In the genomic region with DNA sequence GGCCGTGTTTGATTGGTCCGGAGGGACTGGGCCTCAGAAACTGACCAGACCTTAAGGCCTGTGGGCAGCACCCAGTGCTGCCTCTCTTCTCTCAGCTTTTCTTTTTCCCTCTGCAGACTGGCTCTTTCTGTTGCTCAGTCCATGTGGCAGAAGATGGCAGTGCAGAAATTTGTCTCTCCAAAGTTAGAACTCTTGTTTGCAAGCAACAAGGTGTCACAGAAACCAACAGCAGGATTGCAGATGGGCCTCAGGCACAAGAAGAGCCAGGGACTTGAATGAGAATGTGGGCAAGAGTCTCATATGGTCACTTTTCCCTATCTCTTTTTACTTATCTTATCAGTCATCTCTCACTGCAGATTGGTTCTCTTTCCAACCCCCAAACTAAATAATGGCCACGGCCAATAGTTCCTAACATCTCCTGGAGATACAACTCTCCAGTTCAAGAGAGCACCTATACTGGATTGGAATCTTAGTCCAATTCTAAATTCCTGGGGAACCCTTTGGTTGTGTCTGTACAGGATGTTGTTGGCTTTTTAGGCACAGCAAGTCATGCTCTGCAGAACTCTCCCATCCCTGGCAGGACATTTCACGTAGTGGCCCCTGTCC, we compare ENCODE assay signal across 1 cellular context.
TF ChIP-seq lines count a peak whose summit lies in the region.

No MANE protein-coding gene starts in this region.

TF ChIP-seq in SK-N-SH treated with all-trans-retinoic acid at 6 μM for 48 hours, 23 proteins besides CTCF, POLR2A, EP300 and RAD21 (continued from another document):
- no peak for TF ChIP-seq ESRRG (CRISPR knock-in tag; IDR thresholded peaks at IDR 0.05)
- TF ChIP-seq GLIS3 (CRISPR knock-in tag; IDR thresholded peaks at IDR 0.05) = no peak
- no peak for TF ChIP-seq OSR1 (CRISPR knock-in tag; IDR thresholded peaks at IDR 0.05)
- no peak for TF ChIP-seq RARB (CRISPR knock-in tag; IDR thresholded peaks at IDR 0.05)
- TF ChIP-seq, protein P1, sequence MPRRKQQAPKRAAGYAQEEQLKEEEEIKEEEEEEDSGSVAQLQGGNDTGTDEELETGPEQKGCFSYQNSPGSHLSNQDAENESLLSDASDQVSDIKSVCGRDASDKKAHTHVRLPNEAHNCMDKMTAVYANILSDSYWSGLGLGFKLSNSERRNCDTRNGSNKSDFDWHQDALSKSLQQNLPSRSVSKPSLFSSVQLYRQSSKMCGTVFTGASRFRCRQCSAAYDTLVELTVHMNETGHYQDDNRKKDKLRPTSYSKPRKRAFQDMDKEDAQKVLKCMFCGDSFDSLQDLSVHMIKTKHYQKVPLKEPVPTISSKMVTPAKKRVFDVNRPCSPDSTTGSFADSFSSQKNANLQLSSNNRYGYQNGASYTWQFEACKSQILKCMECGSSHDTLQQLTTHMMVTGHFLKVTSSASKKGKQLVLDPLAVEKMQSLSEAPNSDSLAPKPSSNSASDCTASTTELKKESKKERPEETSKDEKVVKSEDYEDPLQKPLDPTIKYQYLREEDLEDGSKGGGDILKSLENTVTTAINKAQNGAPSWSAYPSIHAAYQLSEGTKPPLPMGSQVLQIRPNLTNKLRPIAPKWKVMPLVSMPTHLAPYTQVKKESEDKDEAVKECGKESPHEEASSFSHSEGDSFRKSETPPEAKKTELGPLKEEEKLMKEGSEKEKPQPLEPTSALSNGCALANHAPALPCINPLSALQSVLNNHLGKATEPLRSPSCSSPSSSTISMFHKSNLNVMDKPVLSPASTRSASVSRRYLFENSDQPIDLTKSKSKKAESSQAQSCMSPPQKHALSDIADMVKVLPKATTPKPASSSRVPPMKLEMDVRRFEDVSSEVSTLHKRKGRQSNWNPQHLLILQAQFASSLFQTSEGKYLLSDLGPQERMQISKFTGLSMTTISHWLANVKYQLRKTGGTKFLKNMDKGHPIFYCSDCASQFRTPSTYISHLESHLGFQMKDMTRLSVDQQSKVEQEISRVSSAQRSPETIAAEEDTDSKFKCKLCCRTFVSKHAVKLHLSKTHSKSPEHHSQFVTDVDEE (CRISPR knock-in tag; IDR thresholded peaks at IDR 0.05) = no peak
- TF ChIP-seq, protein P2, sequence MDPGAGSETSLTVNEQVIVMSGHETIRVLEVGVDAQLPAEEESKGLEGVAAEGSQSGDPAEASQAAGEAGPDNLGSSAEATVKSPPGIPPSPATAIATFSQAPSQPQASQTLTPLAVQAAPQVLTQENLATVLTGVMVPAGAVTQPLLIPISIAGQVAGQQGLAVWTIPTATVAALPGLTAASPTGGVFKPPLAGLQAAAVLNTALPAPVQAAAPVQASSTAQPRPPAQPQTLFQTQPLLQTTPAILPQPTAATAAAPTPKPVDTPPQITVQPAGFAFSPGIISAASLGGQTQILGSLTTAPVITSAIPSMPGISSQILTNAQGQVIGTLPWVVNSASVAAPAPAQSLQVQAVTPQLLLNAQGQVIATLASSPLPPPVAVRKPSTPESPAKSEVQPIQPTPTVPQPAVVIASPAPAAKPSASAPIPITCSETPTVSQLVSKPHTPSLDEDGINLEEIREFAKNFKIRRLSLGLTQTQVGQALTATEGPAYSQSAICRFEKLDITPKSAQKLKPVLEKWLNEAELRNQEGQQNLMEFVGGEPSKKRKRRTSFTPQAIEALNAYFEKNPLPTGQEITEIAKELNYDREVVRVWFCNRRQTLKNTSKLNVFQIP (CRISPR knock-in tag; IDR thresholded peaks at IDR 0.05; ENCODE audit: borderline replicate concordance, low read depth) = no peak
- TF ChIP-seq ARNTL (CRISPR knock-in tag; IDR thresholded peaks at IDR 0.05; ENCODE audit: borderline replicate concordance, low read depth) = no peak
- TF ChIP-seq ZNF8 (CRISPR knock-in tag; IDR thresholded peaks at IDR 0.05) = no peak
- TF ChIP-seq ZNF565 (CRISPR knock-in tag; conservative IDR thresholded peaks at IDR 0.05; ENCODE audit: low read depth) = no peak
- TF ChIP-seq BACH2 (CRISPR knock-in tag; IDR thresholded peaks at IDR 0.05; ENCODE audit: borderline replicate concordance) = no peak
